ENCODE assay signal across 20 cellular contexts in the genomic region with DNA sequence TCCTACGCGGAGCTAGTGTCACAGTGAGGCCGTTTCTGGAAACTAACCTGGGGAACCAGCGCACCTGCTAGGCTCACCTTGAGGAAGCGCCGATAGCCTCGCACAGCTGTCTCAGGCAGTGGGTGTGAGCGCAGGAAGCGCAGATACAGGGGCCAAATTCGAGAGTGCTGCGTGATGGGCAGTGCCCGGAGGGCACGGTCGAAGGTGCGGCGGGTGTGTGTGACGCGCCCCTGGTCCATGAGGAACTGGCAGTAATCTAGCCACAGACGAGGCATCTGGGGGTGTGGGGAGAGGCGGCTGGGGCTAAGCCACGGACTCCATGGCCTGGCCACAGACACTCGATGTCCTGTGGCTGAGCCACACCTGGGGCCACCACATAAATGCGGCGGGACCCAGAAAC. TPM values are rescaled to one million over a fixed set of nuclear protein-coding genes. Genes with fewer than 3 reads are reported as not detected.
DNase-seq lines count a peak whose midpoint lies in the region; ATAC-seq lines count a peak whose summit lies in the region.
"Had no signal": no experiment of that assay in that cellular context is flagged by ENCODE, and none has a peak within 500 bp of the region (broad histone marks: within the 10 kb centered on the region; RNA-seq: fewer than 3 reads in every experiment).

No MANE protein-coding gene starts in this region.

- no peak overlapping the region for H4K8ac ChIP-seq in neuronal stem cell (ENCODE audit: low read depth, low read length)

- H3K4me3 Mint-ChIP-seq in activated CD4-positive, alpha-beta memory T cell treated with anti-CD3 and anti-CD28 coated beads for 36 hours, result peak overlapping the region; percentile 1
- no peak overlapping the region for H3K4me3 Mint-ChIP-seq in activated CD4-positive, alpha-beta memory T cell treated with anti-CD3 and anti-CD28 coated beads, Interleukin-2, amount 10 ng/mL, durations not matched to agents 7 days and 5 days
- H3K4me3 Mint-ChIP-seq in CD4-positive, alpha-beta memory T cell, result peak overlapping the region in 5 of 8 donors; percentile 17 to 96 (median 45)
- peak overlapping the region; percentile 50 for H3K4me3 Mint-ChIP-seq in central memory CD8-positive, alpha-beta T cell
- H3K4me3 Mint-ChIP-seq in natural killer cell treated with Interleukin-12 subunit alpha and Interleukin-12 subunit beta and Interleukin-15 and Interleukin-18, amount 100 ng/mL, for 72 hours, result no peak overlapping the region

- WGBS in neuronal stem cell (ENCODE audit: extremely low coverage in 2 of 2, insufficient read length in 2 of 2, insufficient replicate concordance in 1 of 2), 2 donors, result no CpG with 5 or more reads among the region's 24 CpGs

- no peak overlapping the region for H3K18ac ChIP-seq in neuronal stem cell (ENCODE audit: low read length)

- H3K9me3 ChIP-seq in CD4-positive, alpha-beta memory T cell (ENCODE audit: control insufficient read depth in 1 of 2, low read length in 2 of 2), result no peaks in the 10 kb centered on the region
- H3K9me3 ChIP-seq in neuronal stem cell (replicated peaks in 1 of 2; ENCODE audit: control insufficient read depth in 2 of 2, insufficient read depth in 1 of 2, low read depth in 1 of 2, low read length in 2 of 2), result no peaks in the 10 kb centered on the region

- peak overlapping the region; percentile 39 for H2BK5ac ChIP-seq in neuronal stem cell (ENCODE audit: low read length)

- no peak overlapping the region for H2BK12ac ChIP-seq in neuronal stem cell (ENCODE audit: low read length)

- H3K27ac ChIP-seq in CD4-positive, alpha-beta memory T cell (ENCODE audit: low read depth, low read length), result no peak overlapping the region
- H3K27ac ChIP-seq in neuronal stem cell (replicated peaks; ENCODE audit: low read length), result no peak overlapping the region

- H3K4me1 ChIP-seq in CD4-positive, alpha-beta memory T cell (ENCODE audit: insufficient read depth, low read length), result peaks cover 31% of the 10 kb centered on the region
- H3K4me1 ChIP-seq in neuronal stem cell (ENCODE audit: control insufficient read depth in 2 of 2, insufficient read depth in 1 of 2, low read depth in 1 of 2, low read length in 2 of 2), result peaks cover 8 to 12% of the 10 kb centered on the region in 2 donors

- ATAC-seq in central memory CD8-positive, alpha-beta T cell (replicated peaks; ENCODE audit: extremely low read depth, poor library complexity, severe bottlenecking), result no peak
- ATAC-seq in natural killer cell treated with Interleukin-12 subunit alpha and Interleukin-12 subunit beta and Interleukin-15 and Interleukin-18, amount 100 ng/mL, for 72 hours, result no peak
- ATAC-seq in HG03342 (IDR thresholded peaks at IDR 0.05; ENCODE audit: unreplicated experiment), result no peak
- ATAC-seq: HCT116 had no signal

- no peak overlapping the region for H2BK15ac ChIP-seq in neuronal stem cell (ENCODE audit: low read length)

- POLR2A ChIA-PET in activated CD4-positive, alpha-beta memory T cell treated with anti-CD3 and anti-CD28 coated beads for 36 hours (lab: Charles Lee), result no interaction called here
- POLR2A ChIA-PET in activated CD4-positive, alpha-beta memory T cell treated with anti-CD3 and anti-CD28 coated beads, Interleukin-2, amount 10 ng/mL, durations not matched to agents 7 days and 5 days (lab: Charles Lee), result interaction anchor here (1.7 to 4.7 kb wide), 2 partner anchors 11 to 30 kb away, joined by 4 to 35 read pairs; a partner anchor contains a TSS
- POLR2A ChIA-PET in CD4-positive, alpha-beta memory T cell (lab: Charles Lee; ENCODE audit: partially characterized antibody), result interaction anchor here (1.6 kb wide), 1 partner anchor 11 kb away, joined by 5 read pairs; no protein-coding TSS in a partner anchor

- H3K27ac Mint-ChIP-seq in activated CD4-positive, alpha-beta memory T cell treated with anti-CD3 and anti-CD28 coated beads for 36 hours, result no peak overlapping the region
- H3K27ac Mint-ChIP-seq in activated CD4-positive, alpha-beta memory T cell treated with anti-CD3 and anti-CD28 coated beads, Interleukin-2, amount 10 ng/mL, durations not matched to agents 7 days and 5 days, result no peak overlapping the region
- H3K27ac Mint-ChIP-seq in CD4-positive, alpha-beta memory T cell, result peak overlapping the region in 3 of 7 donors; percentile 13 to 62 (median 46)
- H3K27ac Mint-ChIP-seq in central memory CD8-positive, alpha-beta T cell (ENCODE audit: low read depth), result no peak overlapping the region
- no peak overlapping the region for H3K27ac Mint-ChIP-seq in natural killer cell treated with Interleukin-12 subunit alpha and Interleukin-12 subunit beta and Interleukin-15 and Interleukin-18, amount 100 ng/mL, for 72 hours

- H3K14ac ChIP-seq in neuronal stem cell (ENCODE audit: low read length), result no peak overlapping the region

- no peak overlapping the region for H3K4ac ChIP-seq in neuronal stem cell (ENCODE audit: low read length)

- no peak overlapping the region for H3K4me3 ChIP-seq in CD4-positive, alpha-beta memory T cell (ENCODE audit: low read length in 2 of 2)
- peak overlapping the region in 1 of 2 donors; percentile 15 for H3K4me3 ChIP-seq in neuronal stem cell (ENCODE audit: low read length in 2 of 2)

- no peak overlapping the region for H4K91ac ChIP-seq in neuronal stem cell (ENCODE audit: low read depth, low read length, poor library complexity)

- H3K27me3 ChIP-seq in CD4-positive, alpha-beta memory T cell (ENCODE audit: insufficient read depth, low read length), result no peaks in the 10 kb centered on the region
- no peaks in the 10 kb centered on the region for H3K27me3 ChIP-seq in neuronal stem cell (ENCODE audit: control insufficient read depth in 3 of 3, insufficient read depth in 3 of 3, low read depth in 1 of 3, low read length in 3 of 3)

- H3K9me3 Mint-ChIP-seq in activated CD4-positive, alpha-beta memory T cell treated with anti-CD3 and anti-CD28 coated beads for 36 hours, result no peaks in the 10 kb centered on the region
- H3K9me3 Mint-ChIP-seq in activated CD4-positive, alpha-beta memory T cell treated with anti-CD3 and anti-CD28 coated beads, Interleukin-2, amount 10 ng/mL, durations not matched to agents 7 days and 5 days, result no peaks in the 10 kb centered on the region
- peaks cover 0 to 3% (median 0%) of the 10 kb centered on the region in 8 donors for H3K9me3 Mint-ChIP-seq in CD4-positive, alpha-beta memory T cell
- no peaks in the 10 kb centered on the region for H3K9me3 Mint-ChIP-seq in central memory CD8-positive, alpha-beta T cell
- H3K9me3 Mint-ChIP-seq in natural killer cell treated with Interleukin-12 subunit alpha and Interleukin-12 subunit beta and Interleukin-15 and Interleukin-18, amount 100 ng/mL, for 72 hours, result no peaks in the 10 kb centered on the region

- no peak overlapping the region for H3K9ac ChIP-seq in neuronal stem cell (ENCODE audit: low read depth, low read length, poor library complexity)

- H3K79me1 ChIP-seq in neuronal stem cell (ENCODE audit: low read depth, low read length), result peaks cover 39% of the 10 kb centered on the region

- peak overlapping the region; percentile 0 for H3K23ac ChIP-seq in neuronal stem cell (ENCODE audit: low read depth, low read length, poor library complexity)

- CTCF ChIA-PET in activated CD4-positive, alpha-beta memory T cell treated with anti-CD3 and anti-CD28 coated beads for 36 hours (lab: Charles Lee), result interaction anchor here (1.5 kb wide), 1 partner anchor 59 kb away, joined by 3 read pairs; no protein-coding TSS in a partner anchor
- CTCF ChIA-PET in activated CD4-positive, alpha-beta memory T cell treated with anti-CD3 and anti-CD28 coated beads, Interleukin-2, amount 10 ng/mL, durations not matched to agents 7 days and 5 days (lab: Charles Lee), result interaction anchor here (1.1 to 1.5 kb wide), 2 partner anchors 54 to 59 kb away, joined by 3 read pairs; a partner anchor contains a TSS
- CTCF ChIA-PET in CD4-positive, alpha-beta memory T cell (lab: Charles Lee; ENCODE audit: partially characterized antibody), result interaction anchor here (2.2 kb wide), 1 partner anchor 54 kb away, joined by 7 read pairs; a partner anchor contains a TSS

- H3K27me3 Mint-ChIP-seq in activated CD4-positive, alpha-beta memory T cell treated with anti-CD3 and anti-CD28 coated beads for 36 hours, result no peaks in the 10 kb centered on the region
- no peaks in the 10 kb centered on the region for H3K27me3 Mint-ChIP-seq in activated CD4-positive, alpha-beta memory T cell treated with anti-CD3 and anti-CD28 coated beads, Interleukin-2, amount 10 ng/mL, durations not matched to agents 7 days and 5 days
- H3K27me3 Mint-ChIP-seq in CD4-positive, alpha-beta memory T cell, result no peaks in the 10 kb centered on the region
- H3K27me3 Mint-ChIP-seq in central memory CD8-positive, alpha-beta T cell, result no peaks in the 10 kb centered on the region
- no peaks in the 10 kb centered on the region for H3K27me3 Mint-ChIP-seq in natural killer cell treated with Interleukin-12 subunit alpha and Interleukin-12 subunit beta and Interleukin-15 and Interleukin-18, amount 100 ng/mL, for 72 hours

- H3K4me1 Mint-ChIP-seq in activated CD4-positive, alpha-beta memory T cell treated with anti-CD3 and anti-CD28 coated beads for 36 hours (ENCODE audit: low read depth), result peaks cover 33% of the 10 kb centered on the region
- H3K4me1 Mint-ChIP-seq in activated CD4-positive, alpha-beta memory T cell treated with anti-CD3 and anti-CD28 coated beads, Interleukin-2, amount 10 ng/mL, durations not matched to agents 7 days and 5 days, result peaks cover 37% of the 10 kb centered on the region
- H3K4me1 Mint-ChIP-seq in CD4-positive, alpha-beta memory T cell, result peaks cover 17 to 45% (median 33%) of the 10 kb centered on the region in 4 donors
- peaks cover 35% of the 10 kb centered on the region for H3K4me1 Mint-ChIP-seq in central memory CD8-positive, alpha-beta T cell
- peaks cover 31 to 39% of the 10 kb centered on the region in 2 donors for H3K4me1 Mint-ChIP-seq in natural killer cell treated with Interleukin-12 subunit alpha and Interleukin-12 subunit beta and Interleukin-15 and Interleukin-18, amount 100 ng/mL, for 72 hours (ENCODE audit: low read depth in 2 of 2)

- H3K36me3 ChIP-seq in CD4-positive, alpha-beta memory T cell (ENCODE audit: insufficient read depth, low read length), result peaks cover 37% of the 10 kb centered on the region
- H3K36me3 ChIP-seq in neuronal stem cell (replicated peaks in 1 of 2; ENCODE audit: control insufficient read depth in 2 of 2, insufficient read depth in 2 of 2, low read length in 2 of 2), result peaks cover 19 to 48% of the 10 kb centered on the region in 2 donors

- intact Hi-C loops in activated CD4-positive, alpha-beta memory T cell treated with anti-CD3 and anti-CD28 coated beads for 36 hours (cut with micrococcal nuclease), result no loop called here
- intact Hi-C loops in CD4-positive, alpha-beta memory T cell (cut with micrococcal nuclease), result loop anchor here (5.0 kb wide), 1 partner anchor 295 kb away; a partner anchor contains a TSS

- H3K4me2 ChIP-seq in neuronal stem cell (ENCODE audit: insufficient read depth, low read length, poor library complexity, severe bottlenecking), result no peak overlapping the region

- peaks cover 22% of the 10 kb centered on the region for H3K36me3 Mint-ChIP-seq in activated CD4-positive, alpha-beta memory T cell treated with anti-CD3 and anti-CD28 coated beads for 36 hours
- peaks cover 26% of the 10 kb centered on the region for H3K36me3 Mint-ChIP-seq in activated CD4-positive, alpha-beta memory T cell treated with anti-CD3 and anti-CD28 coated beads, Interleukin-2, amount 10 ng/mL, durations not matched to agents 7 days and 5 days (ENCODE audit: low read depth)
- H3K36me3 Mint-ChIP-seq in CD4-positive, alpha-beta memory T cell, result peaks cover 12 to 35% of the 10 kb centered on the region in 2 donors
- peaks cover 54% of the 10 kb centered on the region for H3K36me3 Mint-ChIP-seq in central memory CD8-positive, alpha-beta T cell (ENCODE audit: insufficient read depth)
- peaks cover 9% of the 10 kb centered on the region for H3K36me3 Mint-ChIP-seq in natural killer cell treated with Interleukin-12 subunit alpha and Interleukin-12 subunit beta and Interleukin-15 and Interleukin-18, amount 100 ng/mL, for 72 hours

- no peak for DNase-seq in activated CD4-positive, alpha-beta memory T cell treated with anti-CD3 and anti-CD28 coated beads for 36 hours
- no peak for DNase-seq in activated CD4-positive, alpha-beta memory T cell treated with anti-CD3 and anti-CD28 coated beads, Interleukin-2, amount 10 ng/mL, durations not matched to agents 7 days and 5 days
- no peak for DNase-seq in CD4-positive, alpha-beta memory T cell
- no peak for DNase-seq in central memory CD8-positive, alpha-beta T cell (ENCODE audit: low spot score in 2 of 2)
- no peak for DNase-seq in neuronal stem cell (ENCODE audit: low spot score)
- DNase-seq in NCI-H2107 (lab: John Stamatoyannopoulos, UW), result no peak
- DNase-seq in natural killer cell treated with Interleukin-12 subunit alpha and Interleukin-12 subunit beta and Interleukin-15 and Interleukin-18, amount 100 ng/mL, for 72 hours (ENCODE audit: low spot score), result no peak
- DNase-seq: 8988T, C1 segment of cervical spinal cord, Calu3, DMS79, GDM1, NCI-H1048, NCI-H146, NCI-H2081 treated with DMSO at 0.1 percent for 48 hours, NCI-H345, NCI-H526 treated with DMSO at 0.1 percent for 48 hours had no signal

- no peak overlapping the region for H2BK120ac ChIP-seq in neuronal stem cell (ENCODE audit: low read depth, low read length)

- H2AK5ac ChIP-seq in neuronal stem cell (ENCODE audit: low read depth, low read length), result no peak overlapping the region

- H2AFZ ChIP-seq in neuronal stem cell (ENCODE audit: low read length), result no peak overlapping the region

RNA-seq across cellular contexts. Expression of a gene that starts 2.2 kb away (rescaled TPM):
- 10 to 100 TPM; 50.0 to 52.4 TPM for total RNA-seq in activated CD4-positive, alpha-beta memory T cell treated with anti-CD3 and anti-CD28 coated beads for 36 hours
- 10 to 100 TPM; 48.5 TPM for total RNA-seq in activated CD4-positive, alpha-beta memory T cell treated with anti-CD3 and anti-CD28 coated beads, Interleukin-2, amount 10 ng/mL, durations not matched to agents 7 days and 5 days
- 10 to 100 TPM; 75.6 to 77.2 TPM for total RNA-seq in CD4-positive, alpha-beta memory T cell
- polyA plus RNA-seq in CD4-positive, alpha-beta memory T cell, result 1 to 10 TPM; 5.4 to 9.6 TPM
- 25.9 TPM for polyA plus RNA-seq in neuronal stem cell (2013, experiment 1 of 2)
- polyA plus RNA-seq in neuronal stem cell (2013, experiment 2 of 2), result 24.7 TPM
- total RNA-seq in natural killer cell treated with Interleukin-12 subunit alpha and Interleukin-12 subunit beta and Interleukin-15 and Interleukin-18, amount 100 ng/mL, for 72 hours, result 10 to 100 TPM; 42.2 to 46.1 TPM

RNA-seq across cellular contexts. Expression of a gene that starts 2.4 kb away (rescaled TPM):
- 100 to 1,000 TPM; 106 to 114 TPM for total RNA-seq in activated CD4-positive, alpha-beta memory T cell treated with anti-CD3 and anti-CD28 coated beads for 36 hours
- total RNA-seq in activated CD4-positive, alpha-beta memory T cell treated with anti-CD3 and anti-CD28 coated beads, Interleukin-2, amount 10 ng/mL, durations not matched to agents 7 days and 5 days, result 100 to 1,000 TPM; 123 to 136 TPM
- total RNA-seq in CD4-positive, alpha-beta memory T cell, result 100 to 1,000 TPM; 120 to 144 TPM
- 100 to 1,000 TPM; 127 to 279 TPM for polyA plus RNA-seq in CD4-positive, alpha-beta memory T cell
- 591 TPM for polyA plus RNA-seq in neuronal stem cell (2013, experiment 1 of 2)
- 612 TPM for polyA plus RNA-seq in neuronal stem cell (2013, experiment 2 of 2)
- total RNA-seq in natural killer cell treated with Interleukin-12 subunit alpha and Interleukin-12 subunit beta and Interleukin-15 and Interleukin-18, amount 100 ng/mL, for 72 hours, result 10 to 100 TPM; 75.9 to 95.7 TPM

RNA-seq across cellular contexts. Expression of a gene that starts 6.4 kb away (rescaled TPM):
- total RNA-seq in activated CD4-positive, alpha-beta memory T cell treated with anti-CD3 and anti-CD28 coated beads for 36 hours, result under 1 TPM; 0.41 to 0.62 TPM
- 1 to 10 TPM; 1.9 to 2.1 TPM for total RNA-seq in activated CD4-positive, alpha-beta memory T cell treated with anti-CD3 and anti-CD28 coated beads, Interleukin-2, amount 10 ng/mL, durations not matched to agents 7 days and 5 days
- 1 to 10 TPM; 5.7 to 6.4 TPM for total RNA-seq in CD4-positive, alpha-beta memory T cell
- polyA plus RNA-seq in CD4-positive, alpha-beta memory T cell, result 1 to 10 TPM in 1 of 2 donors, under 1 TPM in 1; 0.96 to 1.2 TPM
- polyA plus RNA-seq in neuronal stem cell (2013, experiment 1 of 2), result not detected
- polyA plus RNA-seq in neuronal stem cell (2013, experiment 2 of 2), result not detected
- total RNA-seq in natural killer cell treated with Interleukin-12 subunit alpha and Interleukin-12 subunit beta and Interleukin-15 and Interleukin-18, amount 100 ng/mL, for 72 hours, result 1 to 10 TPM; 1.2 to 1.5 TPM
- total RNA-seq: Calu3, RPMI7951 had no signal

RNA-seq across cellular contexts. Expression of a gene that starts 9.7 kb away (rescaled TPM):
- 100 to 1,000 TPM; 109 to 111 TPM for total RNA-seq in activated CD4-positive, alpha-beta memory T cell treated with anti-CD3 and anti-CD28 coated beads for 36 hours
- 100 to 1,000 TPM; 169 to 171 TPM for total RNA-seq in activated CD4-positive, alpha-beta memory T cell treated with anti-CD3 and anti-CD28 coated beads, Interleukin-2, amount 10 ng/mL, durations not matched to agents 7 days and 5 days
- total RNA-seq in CD4-positive, alpha-beta memory T cell, result 100 to 1,000 TPM; 219 to 220 TPM
- 10 to 100 TPM; 73.1 to 88.8 TPM for polyA plus RNA-seq in CD4-positive, alpha-beta memory T cell
- 15.8 TPM for polyA plus RNA-seq in neuronal stem cell (2013, experiment 1 of 2)
- polyA plus RNA-seq in neuronal stem cell (2013, experiment 2 of 2), result 14.9 TPM
- total RNA-seq in natural killer cell treated with Interleukin-12 subunit alpha and Interleukin-12 subunit beta and Interleukin-15 and Interleukin-18, amount 100 ng/mL, for 72 hours, result 100 to 1,000 TPM; 233 to 247 TPM

RNA-seq across cellular contexts. Expression of a gene that starts 31.5 kb away (rescaled TPM):
- under 1 TPM; 0.17 to 0.31 TPM for total RNA-seq in activated CD4-positive, alpha-beta memory T cell treated with anti-CD3 and anti-CD28 coated beads for 36 hours
- total RNA-seq in activated CD4-positive, alpha-beta memory T cell treated with anti-CD3 and anti-CD28 coated beads, Interleukin-2, amount 10 ng/mL, durations not matched to agents 7 days and 5 days, result under 1 TPM; 0.13 to 0.33 TPM
- under 1 TPM; 0.15 to 0.19 TPM for total RNA-seq in CD4-positive, alpha-beta memory T cell
- polyA plus RNA-seq in CD4-positive, alpha-beta memory T cell, result under 1 TPM in 1 of 2 donors, not detected in 1; 0.07 TPM
- polyA plus RNA-seq in neuronal stem cell (2013, experiment 1 of 2), result 13.7 TPM
- polyA plus RNA-seq in neuronal stem cell (2013, experiment 2 of 2), result 14.1 TPM
- 1 to 10 TPM in 1 of 2 donors, under 1 TPM in 1; 0.36 to 1.2 TPM for total RNA-seq in natural killer cell treated with Interleukin-12 subunit alpha and Interleukin-12 subunit beta and Interleukin-15 and Interleukin-18, amount 100 ng/mL, for 72 hours
- total RNA-seq: RPMI7951 had no signal

Comparison
In these comparisons a context has a peak if more than half of its experiments do, and no peak if none do; other contexts are left out.
1. H3K4me3 Mint-ChIP-seq: peak in activated CD4-positive, alpha-beta memory T cell treated with anti-CD3 and anti-CD28 coated beads for 36 hours (single experiment), CD4-positive, alpha-beta memory T cell (5 of 8) and central memory CD8-positive, alpha-beta T cell (single experiment); none in activated CD4-positive, alpha-beta memory T cell treated with anti-CD3 and anti-CD28 coated beads, Interleukin-2, amount 10 ng/mL, durations not matched to agents 7 days and 5 days (single experiment) and natural killer cell treated with Interleukin-12 subunit alpha and Interleukin-12 subunit beta and Interleukin-15 and Interleukin-18, amount 100 ng/mL, for 72 hours (single experiment).